Comparison of ENCODE assay signal across 15 cellular contexts in genomic region chr20:48384147-48384818, GRCh38.
DNase-seq lines count a peak whose midpoint lies in the region; ATAC-seq and TF ChIP-seq lines count a peak whose summit lies in the region.
"Had no signal": no experiment of that assay in that cellular context is flagged by ENCODE, and none has a peak within 500 bp of the region (broad histone marks: within the 10 kb centered on the region; RNA-seq: fewer than 3 reads in every experiment).

No MANE protein-coding gene starts in this region.

- ATAC-seq in GM21390 (IDR thresholded peaks at IDR 0.05; ENCODE audit: unreplicated experiment), result no peak
- ATAC-seq: activated CD8-positive, alpha-beta memory T cell treated with anti-CD3 and anti-CD28 coated beads, Interleukin-2, amount 10 ng/mL, durations not matched to agents 7 days and 5 days; psoas muscle had no signal

- H2AFZ ChIP-seq in Karpas-422 (ENCODE audit: low read length), result 0 out of 2 replicates have a peak overlapping the region, but pooled peaks have one; percentile 20

- H3K27ac Mint-ChIP-seq in endodermal cell (no peak overlapping the region), glutamatergic neuron (ENCODE audit: unreplicated experiment) (no peak overlapping the region)
- no peak overlapping the region for H3K27ac Mint-ChIP-seq in activated T-helper 2 cell treated with anti-CD3 and anti-CD28 coated beads, Interferon-gamma antibody, Interleukin-2, Interleukin-4, amounts not matched to agents 10 μg/mL and 5 μg/mL and 100 μg/mL, durations not matched to agents 14 hours and 24 hours and 36 hours
- H3K27ac Mint-ChIP-seq: activated CD8-positive, alpha-beta memory T cell treated with anti-CD3 and anti-CD28 coated beads, Interleukin-2, amount 10 ng/mL, durations not matched to agents 7 days and 5 days; immature natural killer cell had no signal

- TF ChIP-seq CTCF in endodermal cell (conservative IDR thresholded peaks at IDR 0.05) (no peak), glutamatergic neuron (IDR thresholded peaks at IDR 0.05; ENCODE audit: partially characterized antibody, unreplicated experiment) (no peak)

- H3K9me3 Mint-ChIP-seq in endodermal cell (no peaks in the 10 kb centered on the region), glutamatergic neuron (ENCODE audit: unreplicated experiment) (peaks cover 2% of the 10 kb centered on the region)
- no peaks in the 10 kb centered on the region for H3K9me3 Mint-ChIP-seq in activated T-helper 2 cell treated with anti-CD3 and anti-CD28 coated beads, Interferon-gamma antibody, Interleukin-2, Interleukin-4, amounts not matched to agents 10 μg/mL and 5 μg/mL and 100 μg/mL, durations not matched to agents 14 hours and 24 hours and 36 hours

- H3K36me3 Mint-ChIP-seq in endodermal cell (ENCODE audit: low read depth) (no peaks in the 10 kb centered on the region), glutamatergic neuron (ENCODE audit: unreplicated experiment) (no peaks in the 10 kb centered on the region)
- no peaks in the 10 kb centered on the region for H3K36me3 Mint-ChIP-seq in activated T-helper 2 cell treated with anti-CD3 and anti-CD28 coated beads, Interferon-gamma antibody, Interleukin-2, Interleukin-4, amounts not matched to agents 10 μg/mL and 5 μg/mL and 100 μg/mL, durations not matched to agents 14 hours and 24 hours and 36 hours (ENCODE audit: low read depth)
- H3K36me3 Mint-ChIP-seq: activated CD8-positive, alpha-beta memory T cell treated with anti-CD3 and anti-CD28 coated beads, Interleukin-2, amount 10 ng/mL, durations not matched to agents 7 days and 5 days; immature natural killer cell had no signal

- H3K4me3 ChIP-seq in Karpas-422 (ENCODE audit: low read length) (no peak overlapping the region), endodermal cell (ENCODE audit: low read length) (no peak overlapping the region)
- H3K4me3 ChIP-seq: psoas muscle had no signal

- peak; percentile 7 for DNase-seq in stimulated activated CD4-positive, alpha-beta T cell treated with anti-CD3 and anti-CD28 coated beads, Interleukin-4, amount 100 ng/mL, for 1 hour
- DNase-seq in stimulated activated CD4-positive, alpha-beta T cell treated with anti-CD3 and anti-CD28 coated beads, Interleukin-4, amount 100 ng/mL, for 4 hours, result no peak
- DNase-seq in Karpas-422 (peak; percentile 83), endodermal cell (peak; percentile 92), glutamatergic neuron (no peak), NCI-H510A treated with DMSO at 0.1 percent for 48 hours (lab: John Stamatoyannopoulos, UW) (no peak)
- DNase-seq in activated T-helper 2 cell treated with anti-CD3 and anti-CD28 coated beads, Interferon-gamma antibody, Interleukin-2, Interleukin-4, amounts not matched to agents 10 μg/mL and 5 μg/mL and 100 μg/mL, durations not matched to agents 14 hours and 24 hours and 36 hours (ENCODE audit: low spot score), result no peak
- DNase-seq: activated CD8-positive, alpha-beta memory T cell treated with anti-CD3 and anti-CD28 coated beads, Interleukin-2, amount 10 ng/mL, durations not matched to agents 7 days and 5 days; amniotic stem cell; immature natural killer cell; OCI-M1; psoas muscle; T-helper 2 cell had no signal

- H3K9me2 ChIP-seq in Karpas-422 (replicated peaks; ENCODE audit: insufficient read depth, low read length), result no peaks in the 10 kb centered on the region

- H3K9me3 ChIP-seq in Karpas-422 (ENCODE audit: low read length) (no peaks in the 10 kb centered on the region), endodermal cell (ENCODE audit: control insufficient read depth, low read length) (no peaks in the 10 kb centered on the region)
- H3K9me3 ChIP-seq: psoas muscle had no signal

- no peak overlapping the region for H3K4me3 Mint-ChIP-seq in endodermal cell
- no peak overlapping the region for H3K4me3 Mint-ChIP-seq in glutamatergic neuron (ENCODE audit: unreplicated experiment)
- no peak overlapping the region for H3K4me3 Mint-ChIP-seq in activated T-helper 2 cell treated with anti-CD3 and anti-CD28 coated beads, Interferon-gamma antibody, Interleukin-2, Interleukin-4, amounts not matched to agents 10 μg/mL and 5 μg/mL and 100 μg/mL, durations not matched to agents 14 hours and 24 hours and 36 hours (ENCODE audit: low read depth)
- H3K4me3 Mint-ChIP-seq: activated CD8-positive, alpha-beta memory T cell treated with anti-CD3 and anti-CD28 coated beads, Interleukin-2, amount 10 ng/mL, durations not matched to agents 7 days and 5 days; immature natural killer cell had no signal

- H3K27me3 Mint-ChIP-seq in endodermal cell (ENCODE audit: insufficient read depth) (no peaks in the 10 kb centered on the region), glutamatergic neuron (ENCODE audit: unreplicated experiment) (no peaks in the 10 kb centered on the region)
- H3K27me3 Mint-ChIP-seq in activated T-helper 2 cell treated with anti-CD3 and anti-CD28 coated beads, Interferon-gamma antibody, Interleukin-2, Interleukin-4, amounts not matched to agents 10 μg/mL and 5 μg/mL and 100 μg/mL, durations not matched to agents 14 hours and 24 hours and 36 hours (ENCODE audit: low read depth), result no peaks in the 10 kb centered on the region

- H3K27me3 ChIP-seq in Karpas-422 (ENCODE audit: low read length) (no peaks in the 10 kb centered on the region), endodermal cell (ENCODE audit: control insufficient read depth, insufficient read depth, low read length, poor library complexity, severe bottlenecking) (no peaks in the 10 kb centered on the region)

- no peak overlapping the region for H3K27ac ChIP-seq in Karpas-422 (ENCODE audit: low read length)
- H3K27ac ChIP-seq in endodermal cell (ENCODE audit: low read depth, low read length), result no peak overlapping the region
- H3K27ac ChIP-seq: C4-2B, psoas muscle had no signal

- H3K9ac ChIP-seq in Karpas-422 (ENCODE audit: low read length) (no peak overlapping the region), endodermal cell (ENCODE audit: extremely low read depth, low read length, poor library complexity, severe bottlenecking) (no peak overlapping the region)

- H4K20me1 ChIP-seq in Karpas-422 (ENCODE audit: insufficient read depth, low read depth, low read length), result no peaks in the 10 kb centered on the region

- H3K4me2 ChIP-seq in Karpas-422 (ENCODE audit: low read depth, low read length, poor library complexity, severe bottlenecking), result no peak overlapping the region

- intact Hi-C loops in activated T-helper 2 cell treated with anti-CD3 and anti-CD28 coated beads, Interferon-gamma antibody, Interleukin-2, Interleukin-4, amounts not matched to agents 10 μg/mL and 5 μg/mL and 100 μg/mL, durations not matched to agents 14 hours and 24 hours and 36 hours (cut with micrococcal nuclease), result no loop called here

- H3K79me2 ChIP-seq in Karpas-422 (ENCODE audit: low read length), result no peaks in the 10 kb centered on the region

- peaks cover 5% of the 10 kb centered on the region for H3K4me1 Mint-ChIP-seq in endodermal cell
- peaks cover 9% of the 10 kb centered on the region for H3K4me1 Mint-ChIP-seq in glutamatergic neuron (ENCODE audit: low read depth, unreplicated experiment)
- H3K4me1 Mint-ChIP-seq in activated T-helper 2 cell treated with anti-CD3 and anti-CD28 coated beads, Interferon-gamma antibody, Interleukin-2, Interleukin-4, amounts not matched to agents 10 μg/mL and 5 μg/mL and 100 μg/mL, durations not matched to agents 14 hours and 24 hours and 36 hours (ENCODE audit: low read depth), result no peaks in the 10 kb centered on the region
- H3K4me1 Mint-ChIP-seq: activated CD8-positive, alpha-beta memory T cell treated with anti-CD3 and anti-CD28 coated beads, Interleukin-2, amount 10 ng/mL, durations not matched to agents 7 days and 5 days; immature natural killer cell had no signal

- 90 to 97% methylated on average over 11 to 24 of the region's 26 CpGs for WGBS in endodermal cell (ENCODE audit: insufficient coverage in 1 of 2, insufficient read length in 1 of 2), 2 experiments

- H3K36me3 ChIP-seq in Karpas-422 (ENCODE audit: insufficient read depth, low read length) (no peaks in the 10 kb centered on the region), endodermal cell (ENCODE audit: control insufficient read depth, insufficient read depth, low read length) (no peaks in the 10 kb centered on the region)

- H3K4me1 ChIP-seq in Karpas-422 (ENCODE audit: low read length) (no peaks in the 10 kb centered on the region), endodermal cell (ENCODE audit: control insufficient read depth, insufficient read depth, low read length) (no peaks in the 10 kb centered on the region)
- H3K4me1 ChIP-seq: psoas muscle had no signal

Comparison
In these comparisons a context has a peak if more than half of its experiments do, and no peak if none do; other contexts are left out.
1. DNase-seq: peak in stimulated activated CD4-positive, alpha-beta T cell treated with anti-CD3 and anti-CD28 coated beads, Interleukin-4, amount 100 ng/mL, for 1 hour (single experiment), Karpas-422 (single experiment) and endodermal cell (single experiment); none in stimulated activated CD4-positive, alpha-beta T cell treated with anti-CD3 and anti-CD28 coated beads, Interleukin-4, amount 100 ng/mL, for 4 hours (0 of 2), glutamatergic neuron (single experiment), NCI-H510A treated with DMSO at 0.1 percent for 48 hours (single experiment) and activated T-helper 2 cell treated with anti-CD3 and anti-CD28 coated beads, Interferon-gamma antibody, Interleukin-2, Interleukin-4, amounts not matched to agents 10 μg/mL and 5 μg/mL and 100 μg/mL, durations not matched to agents 14 hours and 24 hours and 36 hours (single experiment).